Comparison of ENCODE assay signal across 18 cellular contexts in genomic region chr12:53514626-53515290, GRCh38. TPM values are rescaled to one million over a fixed set of nuclear protein-coding genes. Genes with fewer than 3 reads are reported as not detected.
"Had no signal": no experiment of that assay in that cellular context is flagged by ENCODE, and none has a peak within 500 bp of the region (broad histone marks: within the 10 kb centered on the region; RNA-seq: fewer than 3 reads in every experiment).

No MANE protein-coding gene starts in this region.

- H3K4me1 Mint-ChIP-seq: endodermal cell had no signal

- H3K4me3 Mint-ChIP-seq: activated CD8-positive, alpha-beta memory T cell treated with anti-CD3 and anti-CD28 coated beads, Interleukin-2, amount 10 ng/mL, durations not matched to agents 7 days and 5 days; endodermal cell; natural killer cell had no signal

- ATAC-seq: activated CD8-positive, alpha-beta memory T cell treated with anti-CD3 and anti-CD28 coated beads, Interleukin-2, amount 10 ng/mL, durations not matched to agents 7 days and 5 days; natural killer cell had no signal

- H3K27ac Mint-ChIP-seq: activated CD8-positive, alpha-beta memory T cell treated with anti-CD3 and anti-CD28 coated beads, Interleukin-2, amount 10 ng/mL, durations not matched to agents 7 days and 5 days; endodermal cell; natural killer cell had no signal

- H3K27me3 Mint-ChIP-seq: activated CD8-positive, alpha-beta memory T cell treated with anti-CD3 and anti-CD28 coated beads, Interleukin-2, amount 10 ng/mL, durations not matched to agents 7 days and 5 days had no signal

- H3K9me3 Mint-ChIP-seq: endodermal cell, natural killer cell had no signal

- DNase-seq: activated CD4-positive, alpha-beta T cell treated with anti-CD3 and anti-CD28 coated beads, Interleukin-2, amount 50 U/mL, for 48 hours; activated CD8-positive, alpha-beta memory T cell treated with anti-CD3 and anti-CD28 coated beads, Interleukin-2, amount 10 ng/mL, durations not matched to agents 7 days and 5 days; activated effector memory CD4-positive, alpha-beta T cell treated with anti-CD3 and anti-CD28 coated beads, Interleukin-2, amount 50 U/mL, for 16 hours; activated T-cell treated with anti-CD3 and anti-CD28 coated beads, Interleukin-2, amount 50 U/mL, for 1 hour; endodermal cell; islet precursor cell; mesenchymal stem cell; natural killer cell; occipital lobe; stimulated activated CD4-positive, alpha-beta T cell treated with anti-CD3 and anti-CD28 coated beads, Interleukin-4, amount 100 ng/mL, for 1 hour; stimulated activated naive CD4-positive, alpha-beta T cell treated with Interleukin-2 at 50 U/mL for 16 hours; T-helper 9 cell; trophoblast cell had no signal

RNA-seq across cellular contexts. Expression of gene NPFF, which starts 7.5 kb away (rescaled TPM):
- total RNA-seq: activated CD8-positive, alpha-beta memory T cell treated with anti-CD3 and anti-CD28 coated beads, Interleukin-2, amount 10 ng/mL, durations not matched to agents 7 days and 5 days; bronchial epithelial cell; endodermal cell; hepatocyte; natural killer cell; occipital lobe; posterior vena cava; right atrium auricular region; skeletal muscle tissue had no signal
